Comparison of ENCODE assay signal across 8 cellular contexts in the genomic region with DNA sequence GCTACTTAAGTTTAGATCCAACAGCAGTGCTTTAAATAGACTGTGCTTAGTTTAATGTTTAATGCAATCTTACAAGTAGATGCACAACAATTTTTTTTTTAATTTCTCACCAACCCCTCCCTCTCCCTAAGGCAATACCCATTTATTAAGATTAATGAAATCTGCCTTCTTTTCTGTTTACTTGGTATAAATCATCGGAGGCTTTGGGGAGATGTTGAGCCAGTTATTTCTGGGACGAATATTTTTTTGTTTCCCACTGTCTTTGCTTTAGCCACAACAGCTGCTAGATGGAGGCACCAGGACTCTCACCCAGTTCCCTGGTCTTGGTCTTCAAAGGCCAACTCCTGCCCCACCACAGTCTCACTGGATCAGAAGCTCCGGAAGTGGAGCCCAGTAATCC.
A peak's percentile ranks its signal among the peaks of the same experiment; 100 is the strongest.
DNase-seq lines count a peak whose midpoint lies in the region; ATAC-seq and TF ChIP-seq lines count a peak whose summit lies in the region.

No MANE protein-coding gene starts in this region.

- H3K27ac Mint-ChIP-seq in activated CD4-positive, alpha-beta T cell treated with anti-CD3 and anti-CD28 coated beads for 36 hours = peak overlapping the region; percentile 99
- peak overlapping the region; percentile 96 for H3K27ac Mint-ChIP-seq in activated naive CD8-positive, alpha-beta T cell treated with anti-CD3 and anti-CD28 coated beads, Interleukin-2, amount 10 ng/mL, durations not matched to agents 7 days and 5 days
- peak overlapping the region; percentile 92 to 99 (median 98) for H3K27ac Mint-ChIP-seq in immature natural killer cell

- no peaks in the 10 kb centered on the region for H3K27me3 Mint-ChIP-seq in activated CD4-positive, alpha-beta T cell treated with anti-CD3 and anti-CD28 coated beads for 36 hours
- H3K27me3 Mint-ChIP-seq in activated naive CD8-positive, alpha-beta T cell treated with anti-CD3 and anti-CD28 coated beads, Interleukin-2, amount 10 ng/mL, durations not matched to agents 7 days and 5 days = no peaks in the 10 kb centered on the region
- H3K27me3 Mint-ChIP-seq in immature natural killer cell (ENCODE audit: low read depth in 3 of 3) = peaks cover 3 to 11% (median 4%) of the 10 kb centered on the region in 3 donors

- no peak for DNase-seq in activated CD4-positive, alpha-beta T cell treated with anti-CD3 and anti-CD28 coated beads for 36 hours
- DNase-seq in activated CD4-positive, alpha-beta T cell treated with anti-CD3 and anti-CD28 coated beads, Interleukin-2, amount 50 U/mL, for 4 hours = no peak
- DNase-seq in activated naive CD8-positive, alpha-beta T cell treated with anti-CD3 and anti-CD28 coated beads, Interleukin-2, amount 10 ng/mL, durations not matched to agents 7 days and 5 days = no peak
- DNase-seq in immature natural killer cell (no peak), suprapubic skin (ENCODE audit: low spot score in 2 of 2) (no peak), superior temporal gyrus (ENCODE audit: extremely low spot score) (no peak), HCEC 1CT (no peak), NOMO-1 treated with DMSO at 0.1 percent for 48 hours (lab: John Stamatoyannopoulos, UW; ENCODE audit: unreplicated experiment) (no peak)

- H3K4me1 Mint-ChIP-seq in activated CD4-positive, alpha-beta T cell treated with anti-CD3 and anti-CD28 coated beads for 36 hours = peaks cover 38% of the 10 kb centered on the region
- H3K4me1 Mint-ChIP-seq in activated naive CD8-positive, alpha-beta T cell treated with anti-CD3 and anti-CD28 coated beads, Interleukin-2, amount 10 ng/mL, durations not matched to agents 7 days and 5 days = peaks cover 35% of the 10 kb centered on the region
- peaks cover 49 to 58% of the 10 kb centered on the region in 2 donors for H3K4me1 Mint-ChIP-seq in immature natural killer cell

- intact Hi-C loops in activated CD4-positive, alpha-beta T cell treated with anti-CD3 and anti-CD28 coated beads for 36 hours (cut with DNase I, micrococcal nuclease) = loop anchor here (1.0 to 10.0 kb wide), 7 partner anchors 53 to 797 kb away; a partner anchor contains a TSS

- H3K27me3 ChIP-seq in suprapubic skin = no peaks in the 10 kb centered on the region

- POLR2A ChIA-PET in activated CD4-positive, alpha-beta T cell treated with anti-CD3 and anti-CD28 coated beads for 36 hours (lab: Charles Lee) = no interaction called here
- POLR2A ChIA-PET in activated naive CD8-positive, alpha-beta T cell treated with anti-CD3 and anti-CD28 coated beads, Interleukin-2, amount 10 ng/mL, durations not matched to agents 7 days and 5 days (lab: Charles Lee) = interaction anchor here (1.4 to 2.6 kb wide), 4 partner anchors 16 to 197 kb away, joined by 3 to 8 read pairs (median 6); no protein-coding TSS in a partner anchor

- peak overlapping the region; percentile 81 for H3K4me3 Mint-ChIP-seq in activated CD4-positive, alpha-beta T cell treated with anti-CD3 and anti-CD28 coated beads for 36 hours
- peak overlapping the region; percentile 90 for H3K4me3 Mint-ChIP-seq in activated naive CD8-positive, alpha-beta T cell treated with anti-CD3 and anti-CD28 coated beads, Interleukin-2, amount 10 ng/mL, durations not matched to agents 7 days and 5 days
- peak overlapping the region; percentile 91 to 97 (median 96) for H3K4me3 Mint-ChIP-seq in immature natural killer cell

- no peak for TF ChIP-seq EP300 in suprapubic skin (IDR thresholded peaks at IDR 0.05)

- peaks cover 16% of the 10 kb centered on the region for H3K36me3 Mint-ChIP-seq in activated CD4-positive, alpha-beta T cell treated with anti-CD3 and anti-CD28 coated beads for 36 hours (ENCODE audit: low read depth)
- peaks cover 57% of the 10 kb centered on the region for H3K36me3 Mint-ChIP-seq in activated naive CD8-positive, alpha-beta T cell treated with anti-CD3 and anti-CD28 coated beads, Interleukin-2, amount 10 ng/mL, durations not matched to agents 7 days and 5 days
- peaks cover 12 to 17% (median 15%) of the 10 kb centered on the region in 3 donors for H3K36me3 Mint-ChIP-seq in immature natural killer cell

- TF ChIP-seq CTCF in suprapubic skin (IDR thresholded peaks at IDR 0.05) = no peak

- H3K4me1 ChIP-seq in suprapubic skin = peaks cover 42% of the 10 kb centered on the region

- no peaks in the 10 kb centered on the region for H3K9me3 Mint-ChIP-seq in activated CD4-positive, alpha-beta T cell treated with anti-CD3 and anti-CD28 coated beads for 36 hours (ENCODE audit: low read depth)
- no peaks in the 10 kb centered on the region for H3K9me3 Mint-ChIP-seq in activated naive CD8-positive, alpha-beta T cell treated with anti-CD3 and anti-CD28 coated beads, Interleukin-2, amount 10 ng/mL, durations not matched to agents 7 days and 5 days
- no peaks in the 10 kb centered on the region for H3K9me3 Mint-ChIP-seq in immature natural killer cell

- H3K27ac ChIP-seq in suprapubic skin = peak overlapping the region; percentile 79

- ATAC-seq in activated CD4-positive, alpha-beta T cell treated with anti-CD3 and anti-CD28 coated beads for 36 hours = no peak
- no peak for ATAC-seq in activated naive CD8-positive, alpha-beta T cell treated with anti-CD3 and anti-CD28 coated beads, Interleukin-2, amount 10 ng/mL, durations not matched to agents 7 days and 5 days (ENCODE audit: low read depth)

- no peaks in the 10 kb centered on the region for H3K9me3 ChIP-seq in suprapubic skin

- H3K4me3 ChIP-seq in suprapubic skin = peak overlapping the region; percentile 59

- H3K36me3 ChIP-seq in suprapubic skin = no peaks in the 10 kb centered on the region

- CTCF ChIA-PET in activated CD4-positive, alpha-beta T cell treated with anti-CD3 and anti-CD28 coated beads for 36 hours (lab: Charles Lee) = interaction anchor here (1.6 kb wide), 1 partner anchor 57 kb away, joined by 3 read pairs; no protein-coding TSS in a partner anchor

- WGBS in suprapubic skin = 28% methylated on average over 3 of the region's 3 CpGs

- TF ChIP-seq POLR2A in suprapubic skin (IDR thresholded peaks at IDR 0.05) = no peak
